Comparison of ENCODE assay signal across 15 cellular contexts in genomic region chr4:87046111-87046510, GRCh38.
A peak's percentile ranks its signal among the peaks of the same experiment; 100 is the strongest.
DNase-seq lines count a peak whose midpoint lies in the region; ATAC-seq and TF ChIP-seq lines count a peak whose summit lies in the region.
"Had no signal": no experiment of that assay in that cellular context is flagged by ENCODE, and none has a peak within 500 bp of the region (broad histone marks: within the 10 kb centered on the region; RNA-seq: fewer than 3 reads in every experiment).

No MANE protein-coding gene starts in this region.

- H3K27me3 ChIP-seq in HL-60 (ENCODE audit: insufficient read depth, poor library complexity, severe bottlenecking) = no peaks in the 10 kb centered on the region
- no peaks in the 10 kb centered on the region for H3K27me3 ChIP-seq in body of pancreas
- no peaks in the 10 kb centered on the region for H3K27me3 ChIP-seq in skeletal muscle satellite cell (ENCODE audit: control insufficient read depth, insufficient read depth, low read length)

- no peak overlapping the region for H3K4me3 ChIP-seq in HL-60 (replicated peaks; ENCODE audit: insufficient read depth, low read length)
- no peak overlapping the region for H3K4me3 ChIP-seq in body of pancreas
- H3K4me3 ChIP-seq in skeletal muscle satellite cell (ENCODE audit: low read length) = no peak overlapping the region
- H3K4me3 ChIP-seq: GM23338 had no signal

- H3K4me2 ChIP-seq in skeletal muscle satellite cell (ENCODE audit: low read length) = no peak overlapping the region

- H3K4me1 ChIP-seq in body of pancreas = peaks cover 68% of the 10 kb centered on the region
- H3K4me1 ChIP-seq in skeletal muscle satellite cell (ENCODE audit: control insufficient read depth, insufficient read depth, low read length) = peaks cover 22% of the 10 kb centered on the region

- H3K4me1 Mint-ChIP-seq in immature natural killer cell = peaks cover 27 to 45% of the 10 kb centered on the region in 2 donors

- H3K9me3 Mint-ChIP-seq in immature natural killer cell = no peaks in the 10 kb centered on the region
- H3K9me3 Mint-ChIP-seq: activated naive CD8-positive, alpha-beta T cell treated with anti-CD3 and anti-CD28 coated beads, Interleukin-2, amount 10 ng/mL, durations not matched to agents 7 days and 5 days; CD4-positive, alpha-beta T cell; GM23338 had no signal

- DNase-seq in HL-60 (ENCODE audit: low read depth in 1 of 2, low spot score in 1 of 2) (no peak), body of pancreas (no peak), iris pigment epithelial cell (ENCODE audit: low read depth) (peak; percentile 79), immature natural killer cell (no peak), HUDEP-2 (lab: John Stamatoyannopoulos, UW; ENCODE audit: unreplicated experiment in 76 of 76) (no peak)
- DNase-seq: activated naive CD8-positive, alpha-beta T cell treated with anti-CD3 and anti-CD28 coated beads, Interleukin-2, amount 10 ng/mL, durations not matched to agents 7 days and 5 days; CD4-positive, alpha-beta T cell; erythroblast; NCI-H187; posterior cingulate gyrus; T-helper 9 cell had no signal

- TF ChIP-seq CTCF in HL-60 (IDR thresholded peaks at IDR 0.05; ENCODE audit: insufficient read depth, low read length) (no peak), body of pancreas (IDR thresholded peaks at IDR 0.05) (no peak)

- TF ChIP-seq POLR2A in body of pancreas (IDR thresholded peaks at IDR 0.05) = no peak

- no peak overlapping the region for H3K27ac Mint-ChIP-seq in immature natural killer cell
- H3K27ac Mint-ChIP-seq: activated naive CD8-positive, alpha-beta T cell treated with anti-CD3 and anti-CD28 coated beads, Interleukin-2, amount 10 ng/mL, durations not matched to agents 7 days and 5 days; CD4-positive, alpha-beta T cell; GM23338 had no signal

- H3K27me3 Mint-ChIP-seq in immature natural killer cell (ENCODE audit: low read depth in 3 of 3) = no peaks in the 10 kb centered on the region
- H3K27me3 Mint-ChIP-seq: activated naive CD8-positive, alpha-beta T cell treated with anti-CD3 and anti-CD28 coated beads, Interleukin-2, amount 10 ng/mL, durations not matched to agents 7 days and 5 days; CD4-positive, alpha-beta T cell had no signal

- H3K36me3 ChIP-seq in body of pancreas (replicated peaks in 1 of 2; ENCODE audit: insufficient read depth in 1 of 2, low read depth in 2 of 2) = no peaks in the 10 kb centered on the region
- peaks cover 12% of the 10 kb centered on the region for H3K36me3 ChIP-seq in skeletal muscle satellite cell (ENCODE audit: insufficient read depth, low read length)

- no peak for ATAC-seq in body of pancreas
- ATAC-seq in GM18909 (IDR thresholded peaks at IDR 0.05; ENCODE audit: poor library complexity, unreplicated experiment) = no peak
- ATAC-seq in HG03354 (IDR thresholded peaks at IDR 0.05; ENCODE audit: poor library complexity, severe bottlenecking, unreplicated experiment) = no peak
- ATAC-seq: GM23338 had no signal

- 44 to 67% methylated on average over 4 of the region's 4 CpGs for WGBS in body of pancreas, 2 donors

- H3K4me3 Mint-ChIP-seq in immature natural killer cell = no peak overlapping the region
- H3K4me3 Mint-ChIP-seq: activated naive CD8-positive, alpha-beta T cell treated with anti-CD3 and anti-CD28 coated beads, Interleukin-2, amount 10 ng/mL, durations not matched to agents 7 days and 5 days; CD4-positive, alpha-beta T cell; GM23338 had no signal

- peak overlapping the region; percentile 42 for H3K9ac ChIP-seq in skeletal muscle satellite cell (ENCODE audit: low read depth, low read length)

- peak overlapping the region; percentile 63 for H3K27ac ChIP-seq in HL-60 (replicated peaks)
- H3K27ac ChIP-seq in body of pancreas = peak overlapping the region in 3 of 4 donors; percentile 31 to 63 (median 60)

- peaks cover 3 to 19% (median 14%) of the 10 kb centered on the region in 3 donors for H3K36me3 Mint-ChIP-seq in immature natural killer cell

- H3K9me3 ChIP-seq in body of pancreas = no peaks in the 10 kb centered on the region
- no peaks in the 10 kb centered on the region for H3K9me3 ChIP-seq in skeletal muscle satellite cell (replicated peaks; ENCODE audit: low read length)

- intact Hi-C loops in body of pancreas (cut with DNase I) = no loop called here
